ENCODE assay signal across 26 cellular contexts in the genomic region with DNA sequence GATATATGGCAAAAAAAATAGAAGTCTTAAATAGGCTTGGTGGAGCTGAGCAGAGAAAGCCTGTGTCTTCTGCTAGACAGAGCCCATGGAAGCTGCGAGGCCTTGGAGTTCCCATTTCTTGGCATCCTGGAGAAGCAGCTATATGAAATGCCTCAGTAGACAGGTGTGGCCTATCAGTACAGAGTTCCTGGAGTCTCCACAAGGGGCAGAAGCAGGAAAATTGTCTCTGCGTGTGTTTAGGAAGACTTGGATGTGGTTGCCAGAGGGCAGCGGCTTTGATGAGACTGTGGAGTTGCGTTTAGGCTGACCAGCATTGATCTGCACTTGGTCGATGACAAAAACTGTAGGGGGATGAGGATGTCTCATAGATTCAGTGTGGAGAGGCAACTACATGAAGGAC.
DNase-seq lines count a peak whose midpoint lies in the region; ATAC-seq, FAIRE-seq and TF ChIP-seq lines count a peak whose summit lies in the region.
"Had no signal": no experiment of that assay in that cellular context is flagged by ENCODE, and none has a peak within 500 bp of the region (broad histone marks: within the 10 kb centered on the region; RNA-seq: fewer than 3 reads in every experiment).

No MANE protein-coding gene starts in this region.

- H4K20me1 ChIP-seq in DND-41 (ENCODE audit: insufficient read depth, low read length): no peaks in the 10 kb centered on the region

- H3K4me3 ChIP-seq in DND-41 (ENCODE audit: low read depth in 1 of 2, low read length in 2 of 2) (no peak overlapping the region), esophagus muscularis mucosa (no peak overlapping the region)
- H3K4me3 ChIP-seq: hepatocyte, suprapubic skin had no signal

- intact Hi-C loops in esophagus muscularis mucosa (cut with DNase I): no loop called here

- no peak for FAIRE-seq in frontal cortex (lab: Jason Lieb, UNC)
- FAIRE-seq: G401.6, keratinocyte had no signal

- no peak overlapping the region for H2AFZ ChIP-seq in DND-41 (ENCODE audit: low read depth, low read length)
- H2AFZ ChIP-seq: hepatocyte had no signal

- H3K27ac ChIP-seq in DND-41 (ENCODE audit: low read length) (no peak overlapping the region), esophagus muscularis mucosa (replicated peaks in 1 of 4) (no peak overlapping the region)
- H3K27ac ChIP-seq: hepatocyte, suprapubic skin had no signal

- no peak for TF ChIP-seq EP300 in esophagus muscularis mucosa (IDR thresholded peaks at IDR 0.05)

- no peaks in the 10 kb centered on the region for H3K79me2 ChIP-seq in DND-41 (ENCODE audit: insufficient read depth, low read length)
- H3K79me2 ChIP-seq: hepatocyte had no signal

- no peaks in the 10 kb centered on the region for H3K4me1 ChIP-seq in DND-41 (ENCODE audit: insufficient read depth, low read length)
- no peaks in the 10 kb centered on the region for H3K4me1 ChIP-seq in esophagus muscularis mucosa
- H3K4me1 ChIP-seq: suprapubic skin had no signal

- 85% methylated on average over 5 of the region's 5 CpGs for WGBS in esophagus muscularis mucosa

- DNase-seq in DMS 273 (lab: John Stamatoyannopoulos, UW; ENCODE audit: unreplicated experiment) (peak; percentile 21), DMS 273 treated with DMSO at 0.1 percent for 48 hours (lab: John Stamatoyannopoulos, UW) (no peak), DND-41 (no peak), SK-N-DZ (ENCODE audit: low spot score) (peak; percentile 5), iPS-NIHi7 (ENCODE audit: extremely low spot score) (peak; percentile 47), frontal cortex (ENCODE audit: low spot score in 2 of 2) (no peak), GM20000 (ENCODE audit: low spot score) (no peak), esophagus muscularis mucosa (ENCODE audit: extremely low spot score) (no peak)
- DNase-seq: 8988T; activated CD4-positive, alpha-beta T cell treated with anti-CD3 and anti-CD28 coated beads for 4 hours; activated gamma-delta T cell; activated T-cell treated with anti-CD3 and anti-CD28 coated beads, Interleukin-2, amount 50 U/mL, for 1 hour; caudate nucleus; CD4-positive, CD25-positive, alpha-beta regulatory T cell; cortex of kidney; effector memory CD8-positive, alpha-beta T cell; foreskin fibroblast; HFFc6; naive thymus-derived CD8-positive, alpha-beta T cell; RPMI8226; SK-N-SH; stimulated activated naive CD4-positive, alpha-beta T cell had no signal

- peak; percentile 15 for TF ChIP-seq CTCF in DND-41 (IDR thresholded peaks at IDR 0.05; ENCODE audit: borderline replicate concordance, extremely low read depth, low read length, poor library complexity, severe bottlenecking)
- TF ChIP-seq CTCF in GM20000 (IDR thresholded peaks at IDR 0.05; ENCODE audit: extremely low read depth, missing control alignments): no peak
- no peak for TF ChIP-seq CTCF in esophagus muscularis mucosa (IDR thresholded peaks at IDR 0.05)

- ATAC-seq in DND-41 (ENCODE audit: insufficient read depth, low read depth): no peak
- ATAC-seq: effector memory CD8-positive, alpha-beta T cell; naive thymus-derived CD8-positive, alpha-beta T cell had no signal

- no peak overlapping the region for H3K4me2 ChIP-seq in DND-41 (ENCODE audit: insufficient read depth, low read length)
- H3K4me2 ChIP-seq: hepatocyte, SK-N-SH had no signal

- no peaks in the 10 kb centered on the region for H3K36me3 ChIP-seq in DND-41 (ENCODE audit: insufficient read depth, low read length)
- H3K36me3 ChIP-seq in esophagus muscularis mucosa: no peaks in the 10 kb centered on the region
- H3K36me3 ChIP-seq: suprapubic skin had no signal

- H3K9ac ChIP-seq in DND-41 (ENCODE audit: low read depth, low read length): no peak overlapping the region
- H3K9ac ChIP-seq: SK-N-SH had no signal

- H3K27me3 ChIP-seq in DND-41 (ENCODE audit: insufficient read depth, low read length, poor library complexity) (no peaks in the 10 kb centered on the region), esophagus muscularis mucosa (no peaks in the 10 kb centered on the region)
- H3K27me3 ChIP-seq: hepatocyte, suprapubic skin had no signal

- no peak for TF ChIP-seq POLR2A in esophagus muscularis mucosa (IDR thresholded peaks at IDR 0.05; ENCODE audit: low read depth)

- H3K9me3 ChIP-seq in DND-41 (ENCODE audit: insufficient read depth, low read length, severe bottlenecking): no peaks in the 10 kb centered on the region
- no peaks in the 10 kb centered on the region for H3K9me3 ChIP-seq in esophagus muscularis mucosa
- H3K9me3 ChIP-seq: SK-N-SH, suprapubic skin had no signal

Comparison
In these comparisons a context has a peak if more than half of its experiments do, and no peak if none do; other contexts are left out.
1. DNase-seq: peak in DMS 273 (single experiment), SK-N-DZ (single experiment) and iPS-NIHi7 (single experiment); none in DMS 273 treated with DMSO at 0.1 percent for 48 hours (single experiment), DND-41 (single experiment), frontal cortex (0 of 2), GM20000 (single experiment) and esophagus muscularis mucosa (single experiment).